ENCODE assay signal across 9 cellular contexts in genomic region chr16:30458561-30459394, GRCh38. TPM values are rescaled to one million over a fixed set of nuclear protein-coding genes. Genes with fewer than 3 reads are reported as not detected.
DNase-seq lines count a peak whose midpoint lies in the region; ATAC-seq lines count a peak whose summit lies in the region.
"Had no signal": no experiment of that assay in that cellular context is flagged by ENCODE, and none has a peak within 500 bp of the region (broad histone marks: within the 10 kb centered on the region; RNA-seq: fewer than 3 reads in every experiment).

No MANE protein-coding gene starts in this region.

- H3K36me3 ChIP-seq in CD4-positive, CD25-positive, alpha-beta regulatory T cell (ENCODE audit: control insufficient read depth, insufficient read depth, low read length), result no peaks in the 10 kb centered on the region

- H3K4me3 ChIP-seq in CD4-positive, CD25-positive, alpha-beta regulatory T cell (ENCODE audit: low read depth, low read length), result peak overlapping the region; percentile 44

- no peaks in the 10 kb centered on the region for H3K9me3 Mint-ChIP-seq in CD4-positive, CD25-positive, alpha-beta regulatory T cell
- no peaks in the 10 kb centered on the region for H3K9me3 Mint-ChIP-seq in IgD-negative memory B cell
- H3K9me3 Mint-ChIP-seq in activated CD4-positive, alpha-beta memory T cell treated with anti-CD3 and anti-CD28 coated beads, Interleukin-2, amount 10 ng/mL, durations not matched to agents 7 days and 5 days, result no peaks in the 10 kb centered on the region
- H3K9me3 Mint-ChIP-seq in immature natural killer cell, result no peaks in the 10 kb centered on the region
- H3K9me3 Mint-ChIP-seq in stimulated activated naive B cell treated with anti-CD40 and anti-IgM and Interleukin-4, amounts not matched to agents 10 μg/mL and 1 μg/mL and 100 μg/mL, for 72 hours, result no peaks in the 10 kb centered on the region

- H3K27ac ChIP-seq in CD4-positive, CD25-positive, alpha-beta regulatory T cell (ENCODE audit: insufficient read depth, low read length, poor library complexity, severe bottlenecking), result peak overlapping the region; percentile 60

- peak overlapping the region; percentile 36 to 62 (median 54) for H3K4me3 Mint-ChIP-seq in CD4-positive, CD25-positive, alpha-beta regulatory T cell
- H3K4me3 Mint-ChIP-seq in IgD-negative memory B cell (peak overlapping the region; percentile 50 to 91 (median 78)), immature natural killer cell (peak overlapping the region; percentile 75 to 81 (median 78))
- H3K4me3 Mint-ChIP-seq in activated CD4-positive, alpha-beta memory T cell treated with anti-CD3 and anti-CD28 coated beads, Interleukin-2, amount 10 ng/mL, durations not matched to agents 7 days and 5 days, result peak overlapping the region; percentile 67
- peak overlapping the region; percentile 69 to 74 for H3K4me3 Mint-ChIP-seq in stimulated activated naive B cell treated with anti-CD40 and anti-IgM and Interleukin-4, amounts not matched to agents 10 μg/mL and 1 μg/mL and 100 μg/mL, for 72 hours

- no peaks in the 10 kb centered on the region for H3K27me3 ChIP-seq in CD4-positive, CD25-positive, alpha-beta regulatory T cell (ENCODE audit: control insufficient read depth, insufficient read depth, low read length)

- peak in 2 of 3 donors; percentile 60 to 96 for DNase-seq in CD4-positive, CD25-positive, alpha-beta regulatory T cell
- peak; percentile 95 for DNase-seq in activated CD4-positive, alpha-beta memory T cell treated with anti-CD3 and anti-CD28 coated beads, Interleukin-2, amount 10 ng/mL, durations not matched to agents 7 days and 5 days
- DNase-seq in immature natural killer cell, result peak; percentile 87 to 88 (median 87)
- peak; percentile 97 for DNase-seq in stimulated activated naive B cell treated with anti-CD40 and anti-IgM and Interleukin-4, amounts not matched to agents 10 μg/mL and 1 μg/mL and 100 μg/mL, for 72 hours
- DNase-seq in 8988T, result no peak
- no peak for DNase-seq in mesenteric fat pad (ENCODE audit: low spot score)

- peak; percentile 97 to 98 for ATAC-seq in CD4-positive, CD25-positive, alpha-beta regulatory T cell (ENCODE audit: low read depth in 2 of 2)
- peak; percentile 83 for ATAC-seq in GM21381 (IDR thresholded peaks at IDR 0.05; ENCODE audit: unreplicated experiment)
- ATAC-seq in stimulated activated naive B cell treated with anti-CD40 and anti-IgM and Interleukin-4, amounts not matched to agents 10 μg/mL and 1 μg/mL and 100 μg/mL, for 72 hours (replicated peaks), result peak; percentile 94 to 96

- H3K27me3 Mint-ChIP-seq in CD4-positive, CD25-positive, alpha-beta regulatory T cell, result no peaks in the 10 kb centered on the region
- H3K27me3 Mint-ChIP-seq in IgD-negative memory B cell, result no peaks in the 10 kb centered on the region
- H3K27me3 Mint-ChIP-seq in activated CD4-positive, alpha-beta memory T cell treated with anti-CD3 and anti-CD28 coated beads, Interleukin-2, amount 10 ng/mL, durations not matched to agents 7 days and 5 days, result peaks cover 2% of the 10 kb centered on the region
- H3K27me3 Mint-ChIP-seq in immature natural killer cell (ENCODE audit: low read depth in 3 of 3), result peaks cover 10 to 17% (median 10%) of the 10 kb centered on the region in 3 donors
- H3K27me3 Mint-ChIP-seq in stimulated activated naive B cell treated with anti-CD40 and anti-IgM and Interleukin-4, amounts not matched to agents 10 μg/mL and 1 μg/mL and 100 μg/mL, for 72 hours, result no peaks in the 10 kb centered on the region

- H3K9me3 ChIP-seq in CD4-positive, CD25-positive, alpha-beta regulatory T cell (ENCODE audit: control insufficient read depth in 2 of 2, low read length in 2 of 2), result no peaks in the 10 kb centered on the region

- no peaks in the 10 kb centered on the region for H3K36me3 Mint-ChIP-seq in CD4-positive, CD25-positive, alpha-beta regulatory T cell
- peaks cover 2% of the 10 kb centered on the region for H3K36me3 Mint-ChIP-seq in IgD-negative memory B cell
- H3K36me3 Mint-ChIP-seq in activated CD4-positive, alpha-beta memory T cell treated with anti-CD3 and anti-CD28 coated beads, Interleukin-2, amount 10 ng/mL, durations not matched to agents 7 days and 5 days (ENCODE audit: low read depth), result peaks cover 6% of the 10 kb centered on the region
- no peaks in the 10 kb centered on the region for H3K36me3 Mint-ChIP-seq in immature natural killer cell
- H3K36me3 Mint-ChIP-seq in stimulated activated naive B cell treated with anti-CD40 and anti-IgM and Interleukin-4, amounts not matched to agents 10 μg/mL and 1 μg/mL and 100 μg/mL, for 72 hours, result peaks cover 0 to 4% of the 10 kb centered on the region in 2 donors

- H3K27ac Mint-ChIP-seq in CD4-positive, CD25-positive, alpha-beta regulatory T cell, result peak overlapping the region; percentile 84 to 99 (median 90)
- H3K27ac Mint-ChIP-seq in IgD-negative memory B cell (peak overlapping the region; percentile 59 to 93 (median 92)), immature natural killer cell (peak overlapping the region; percentile 92 to 97 (median 94))
- H3K27ac Mint-ChIP-seq in activated CD4-positive, alpha-beta memory T cell treated with anti-CD3 and anti-CD28 coated beads, Interleukin-2, amount 10 ng/mL, durations not matched to agents 7 days and 5 days, result peak overlapping the region; percentile 98
- peak overlapping the region; percentile 97 for H3K27ac Mint-ChIP-seq in stimulated activated naive B cell treated with anti-CD40 and anti-IgM and Interleukin-4, amounts not matched to agents 10 μg/mL and 1 μg/mL and 100 μg/mL, for 72 hours

- H3K4me1 Mint-ChIP-seq in CD4-positive, CD25-positive, alpha-beta regulatory T cell, result peaks cover 6 to 48% (median 18%) of the 10 kb centered on the region in 4 donors
- H3K4me1 Mint-ChIP-seq in IgD-negative memory B cell, result peaks cover 31 to 34% (median 33%) of the 10 kb centered on the region in 3 donors
- peaks cover 74% of the 10 kb centered on the region for H3K4me1 Mint-ChIP-seq in activated CD4-positive, alpha-beta memory T cell treated with anti-CD3 and anti-CD28 coated beads, Interleukin-2, amount 10 ng/mL, durations not matched to agents 7 days and 5 days
- H3K4me1 Mint-ChIP-seq in immature natural killer cell, result peaks cover 45 to 55% of the 10 kb centered on the region in 2 donors
- peaks cover 50 to 84% of the 10 kb centered on the region in 2 donors for H3K4me1 Mint-ChIP-seq in stimulated activated naive B cell treated with anti-CD40 and anti-IgM and Interleukin-4, amounts not matched to agents 10 μg/mL and 1 μg/mL and 100 μg/mL, for 72 hours

- peaks cover 27% of the 10 kb centered on the region for H3K4me1 ChIP-seq in CD4-positive, CD25-positive, alpha-beta regulatory T cell (ENCODE audit: control insufficient read depth, insufficient read depth, low read length, poor library complexity, severe bottlenecking)

- CTCF ChIA-PET in activated CD4-positive, alpha-beta memory T cell treated with anti-CD3 and anti-CD28 coated beads, Interleukin-2, amount 10 ng/mL, durations not matched to agents 7 days and 5 days (lab: Charles Lee), result interaction anchor here (0.6 to 7.4 kb wide), 9 partner anchors 10 to 175 kb away, joined by 3 to 107 read pairs (median 4); partner anchors contain the start of genes DCTPP1 and ITGAL

- POLR2A ChIA-PET in activated CD4-positive, alpha-beta memory T cell treated with anti-CD3 and anti-CD28 coated beads, Interleukin-2, amount 10 ng/mL, durations not matched to agents 7 days and 5 days (lab: Charles Lee), result interaction anchor here (0.7 to 8.3 kb wide), 21 partner anchors 11 to 273 kb away, joined by 3 to 400 read pairs (median 5); partner anchors contain the start of genes DCTPP1, FBRS, ITGAL and PRR14

RNA-seq across cellular contexts. Expression of gene SEPHS2, which starts 13.1 kb away (rescaled TPM):
- total RNA-seq in CD4-positive, CD25-positive, alpha-beta regulatory T cell, result 26.0 TPM
- 10 to 100 TPM; 76.4 to 89.8 (median 81.5) TPM for polyA plus RNA-seq in CD4-positive, CD25-positive, alpha-beta regulatory T cell
- 64.0 TPM for polyA plus RNA-seq in IgD-negative memory B cell
- 10 to 100 TPM; 56.3 to 57.8 TPM for total RNA-seq in activated CD4-positive, alpha-beta memory T cell treated with anti-CD3 and anti-CD28 coated beads, Interleukin-2, amount 10 ng/mL, durations not matched to agents 7 days and 5 days
- polyA plus RNA-seq in immature natural killer cell, result 10 to 100 TPM; 63.6 to 92.2 (median 80.3) TPM
- 48.4 TPM for total RNA-seq in mesenteric fat pad

RNA-seq across cellular contexts. Expression of gene ITGAL, which starts 13.8 kb away (rescaled TPM):
- 393 TPM for total RNA-seq in CD4-positive, CD25-positive, alpha-beta regulatory T cell
- polyA plus RNA-seq in CD4-positive, CD25-positive, alpha-beta regulatory T cell, result 100 to 1,000 TPM; 106 to 155 (median 116) TPM
- polyA plus RNA-seq in IgD-negative memory B cell (51.9 TPM), immature natural killer cell (100 to 1,000 TPM; 218 to 488 (median 238) TPM)
- 100 to 1,000 TPM; 583 to 586 TPM for total RNA-seq in activated CD4-positive, alpha-beta memory T cell treated with anti-CD3 and anti-CD28 coated beads, Interleukin-2, amount 10 ng/mL, durations not matched to agents 7 days and 5 days
- total RNA-seq in mesenteric fat pad, result 6.8 TPM
- total RNA-seq: renal cortical epithelial cell had no signal

RNA-seq across cellular contexts. Expression of gene DCTPP1, which starts 28.9 kb away (rescaled TPM):
- 20.1 TPM for total RNA-seq in CD4-positive, CD25-positive, alpha-beta regulatory T cell
- polyA plus RNA-seq in CD4-positive, CD25-positive, alpha-beta regulatory T cell, result 100 to 1,000 TPM in 3 of 4 donors, 10 to 100 TPM in 1; 93.5 to 110 (median 103) TPM
- polyA plus RNA-seq in IgD-negative memory B cell, result 137 TPM
- 10 to 100 TPM; 51.3 to 51.4 TPM for total RNA-seq in activated CD4-positive, alpha-beta memory T cell treated with anti-CD3 and anti-CD28 coated beads, Interleukin-2, amount 10 ng/mL, durations not matched to agents 7 days and 5 days
- polyA plus RNA-seq in immature natural killer cell, result 100 to 1,000 TPM in 1 of 3 donors, 10 to 100 TPM in 2; 64.5 to 101 (median 73.3) TPM
- total RNA-seq in mesenteric fat pad, result 26.8 TPM

RNA-seq across cellular contexts. Expression of gene ZNF771, which starts 51.4 kb away (rescaled TPM):
- 2.3 TPM for total RNA-seq in CD4-positive, CD25-positive, alpha-beta regulatory T cell
- polyA plus RNA-seq in CD4-positive, CD25-positive, alpha-beta regulatory T cell, result 1 to 10 TPM; 1.7 to 3.8 (median 3.3) TPM
- polyA plus RNA-seq in IgD-negative memory B cell, result 4.8 TPM
- 1 to 10 TPM; 4.2 to 4.5 TPM for total RNA-seq in activated CD4-positive, alpha-beta memory T cell treated with anti-CD3 and anti-CD28 coated beads, Interleukin-2, amount 10 ng/mL, durations not matched to agents 7 days and 5 days
- 1 to 10 TPM in 2 of 3 donors, not detected in 1; 2.8 to 3.2 TPM for polyA plus RNA-seq in immature natural killer cell
- total RNA-seq in mesenteric fat pad, result 6.3 TPM

Comparison
In these comparisons a context has a peak if more than half of its experiments do, and no peak if none do; other contexts are left out.
1. DNase-seq: peak in CD4-positive, CD25-positive, alpha-beta regulatory T cell (2 of 3), activated CD4-positive, alpha-beta memory T cell treated with anti-CD3 and anti-CD28 coated beads, Interleukin-2, amount 10 ng/mL, durations not matched to agents 7 days and 5 days (single experiment), immature natural killer cell (3 of 3) and stimulated activated naive B cell treated with anti-CD40 and anti-IgM and Interleukin-4, amounts not matched to agents 10 μg/mL and 1 μg/mL and 100 μg/mL, for 72 hours (single experiment); none in 8988T (single experiment) and mesenteric fat pad (single experiment).
2. RNA of gene ITGAL, which starts 13.8 kb away (total RNA-seq): 583 to 586 TPM in activated CD4-positive, alpha-beta memory T cell treated with anti-CD3 and anti-CD28 coated beads, Interleukin-2, amount 10 ng/mL, durations not matched to agents 7 days and 5 days and 393 TPM in CD4-positive, CD25-positive, alpha-beta regulatory T cell (single experiment); 6.8 TPM in mesenteric fat pad (single experiment); every median in the first group is over 10 times any median in the second.
3. Peak in every context shown above with its lines, with median percentiles within 50 percentile points of each other: ATAC-seq, H3K27ac Mint-ChIP-seq and H3K4me3 Mint-ChIP-seq.